ENCODE assay signal across 8 cellular contexts in the genomic region with DNA sequence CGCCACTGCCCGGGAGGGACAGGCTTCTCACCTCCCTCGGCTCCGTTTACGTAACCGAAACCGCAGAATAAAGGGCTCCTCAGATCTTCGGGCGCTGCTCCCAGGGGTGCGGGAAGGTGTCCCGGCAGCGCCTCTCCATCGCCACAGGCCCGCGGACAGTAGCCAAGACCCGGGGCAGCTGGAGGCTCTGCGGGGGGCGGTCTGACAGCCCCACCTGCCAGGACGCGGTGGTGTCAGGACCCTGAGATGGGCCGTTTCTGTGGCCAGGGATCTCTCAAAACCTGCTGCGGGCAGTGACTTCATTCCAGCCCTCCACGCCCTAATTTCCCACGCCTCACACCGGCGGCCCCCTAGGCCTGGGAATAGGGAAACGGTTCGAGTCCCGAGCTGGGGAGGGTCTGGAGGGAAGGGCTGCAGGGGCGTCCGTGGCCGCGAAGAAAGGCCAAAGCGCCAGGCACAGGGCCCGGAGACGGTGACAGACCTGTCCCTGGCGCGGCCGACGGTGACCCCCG. TPM values are rescaled to one million over a fixed set of nuclear protein-coding genes. Genes with fewer than 3 reads are reported as not detected.
DNase-seq lines count a peak whose midpoint lies in the region; ATAC-seq and TF ChIP-seq lines count a peak whose summit lies in the region.
"Not testable (repeated sequence)": the region's sequence is repeated elsewhere in the genome, so short reads cannot be mapped to it uniquely, and the experiment has no call there.

No MANE protein-coding gene starts in this region.

- not testable (repeated sequence) for H3K79me2 ChIP-seq in SU-DHL-6 (ENCODE audit: insufficient read depth, low read length); mammary epithelial cell (ENCODE audit: insufficient read depth, low read length)

- not testable (repeated sequence) for H3K36me3 ChIP-seq in Caco-2 (ENCODE audit: control insufficient read depth, insufficient read depth, low read length); SU-DHL-6 (ENCODE audit: low read length); mammary epithelial cell (ENCODE audit: insufficient read depth, low read length); right atrium auricular region; subcutaneous abdominal adipose tissue (ENCODE audit: control insufficient read depth in 5 of 5, insufficient read depth in 5 of 5, low read length in 5 of 5)

- not testable (repeated sequence) for H3K27me3 ChIP-seq in Caco-2 (replicated peaks; ENCODE audit: control insufficient read depth, insufficient read depth, low read length); SU-DHL-6 (ENCODE audit: low read length); mammary epithelial cell (ENCODE audit: insufficient read depth, low read length); right atrium auricular region; subcutaneous abdominal adipose tissue (ENCODE audit: control insufficient read depth in 5 of 5, insufficient read depth in 4 of 5, low read length in 5 of 5)

- peak overlapping the region; percentile 27 for H3K4me3 Mint-ChIP-seq in Caco-2 (ENCODE audit: unreplicated experiment)
- H3K4me3 Mint-ChIP-seq in naive thymus-derived CD8-positive, alpha-beta T cell: peak overlapping the region in 9 of 10 donors; percentile 23 to 80 (median 59)

- not testable (repeated sequence) for H3K27ac ChIP-seq in SU-DHL-6 (ENCODE audit: low read depth, low read length); mammary epithelial cell (ENCODE audit: insufficient read depth, low read depth, low read length); subcutaneous abdominal adipose tissue (ENCODE audit: low read depth, low read length)
- H3K27ac ChIP-seq in right atrium auricular region: peak overlapping the region; percentile 81 to 88

- H3K9me3 ChIP-seq in Caco-2; SU-DHL-6 (ENCODE audit: insufficient read depth, low read length); mammary epithelial cell (replicated peaks; ENCODE audit: insufficient read depth, low read length); right atrium auricular region; subcutaneous abdominal adipose tissue (ENCODE audit: control insufficient read depth in 5 of 5, low read length in 5 of 5): not testable (repeated sequence)

- 0 out of 2 replicates have a peak overlapping the region, but pooled peaks have one; percentile 24 for H3K9ac ChIP-seq in SU-DHL-6 (ENCODE audit: low read length)
- not testable (repeated sequence) for H3K9ac ChIP-seq in mammary epithelial cell (ENCODE audit: insufficient read depth, low read length)
- peak overlapping the region in 1 of 5 donors; percentile 66 for H3K9ac ChIP-seq in subcutaneous abdominal adipose tissue (ENCODE audit: low read length in 5 of 5)

- H3F3A ChIP-seq in SU-DHL-6 (ENCODE audit: insufficient read depth): not testable (repeated sequence)

- not testable (repeated sequence) for H3K9me2 ChIP-seq in SU-DHL-6 (replicated peaks; ENCODE audit: insufficient read depth, low read length)

- H3K4me2 ChIP-seq in SU-DHL-6 (ENCODE audit: low read depth, low read length, poor library complexity, severe bottlenecking) (peak overlapping the region; percentile 29), mammary epithelial cell (ENCODE audit: insufficient read depth, low read depth, low read length) (peak overlapping the region; percentile 67)

- WGBS in mammary epithelial cell (ENCODE audit: low coverage, missing lambda C conversion rate): 0% methylated on average over 9 of the region's 41 CpGs

- in situ Hi-C loops in mammary epithelial cell (cut with MboI; ENCODE audit: low sequenced_read_pairs in 2 of 2): loop anchor here in 1 of 2 donors (10.0 kb wide), 1 partner anchor 92 kb away; the partner anchor contains the start of gene ZDHHC11B

- H3K4me1 Mint-ChIP-seq in Caco-2 (ENCODE audit: low read depth, unreplicated experiment); naive thymus-derived CD8-positive, alpha-beta T cell: not testable (repeated sequence)

- POLR2A ChIA-PET in Caco-2 (lab: Charles Lee); naive thymus-derived CD8-positive, alpha-beta T cell (lab: Charles Lee): not testable (repeated sequence)

- H2AFZ ChIP-seq in SU-DHL-6 (ENCODE audit: low read depth, low read length, severe bottlenecking); mammary epithelial cell (ENCODE audit: low read depth, low read length): not testable (repeated sequence)

- intact Hi-C loops in Caco-2 (cut with micrococcal nuclease; ENCODE audit: unreplicated experiment): loop anchor here (2.0 kb wide), 1 partner anchor 92 kb away; the partner anchor contains the start of gene ZDHHC11B
- intact Hi-C loops in mammary epithelial cell (cut with micrococcal nuclease): loop anchor here (2.0 kb wide), 1 partner anchor 92 kb away; the partner anchor contains the start of gene ZDHHC11B

- not testable (repeated sequence) for H3K27ac Mint-ChIP-seq in Caco-2 (ENCODE audit: unreplicated experiment)
- H3K27ac Mint-ChIP-seq in naive thymus-derived CD8-positive, alpha-beta T cell: peak overlapping the region in 1 of 10 donors; percentile 11

- H3K4me3 ChIP-seq in Caco-2 (ENCODE audit: low read depth, low read length): peak overlapping the region; percentile 25
- not testable (repeated sequence) for H3K4me3 ChIP-seq in SU-DHL-6 (ENCODE audit: insufficient read depth, low read length, poor library complexity, severe bottlenecking)
- H3K4me3 ChIP-seq in mammary epithelial cell (replicated peaks in 1 of 3; ENCODE audit: insufficient read depth in 1 of 3, low read depth in 2 of 3, low read length in 3 of 3): peak overlapping the region in 1 of 3 experiments; percentile 42
- H3K4me3 ChIP-seq in right atrium auricular region: peak overlapping the region; percentile 59 to 64
- H3K4me3 ChIP-seq in subcutaneous abdominal adipose tissue (ENCODE audit: low read depth in 1 of 5, low read length in 5 of 5): peak overlapping the region; percentile 29 to 64 (median 54)

- DNase-seq in Caco-2; mammary epithelial cell; right atrium auricular region (ENCODE audit: low spot score): not testable (repeated sequence)
- DNase-seq in naive thymus-derived CD8-positive, alpha-beta T cell: peak in 2 of 10 donors; percentile 27 to 36

- TF ChIP-seq CTCF in Caco-2 (IDR thresholded peaks at IDR 0.05; ENCODE audit: insufficient read depth in 1 of 2, low read depth in 1 of 2, low read length in 1 of 2, severe bottlenecking in 1 of 2, unreplicated experiment in 1 of 2); SU-DHL-6 (IDR thresholded peaks at IDR 0.05; ENCODE audit: insufficient read depth, low read length, poor library complexity, severe bottlenecking); mammary epithelial cell (conservative IDR thresholded peaks at IDR 0.05 in 1 of 2, IDR thresholded peaks at IDR 0.05 in 1 of 2; ENCODE audit: extremely low read depth in 1 of 2, insufficient read depth in 1 of 2, low read depth in 1 of 2, low read length in 2 of 2); right atrium auricular region (IDR thresholded peaks at IDR 0.05): not testable (repeated sequence)

- H3K27me3 Mint-ChIP-seq in Caco-2 (ENCODE audit: insufficient read depth, unreplicated experiment); naive thymus-derived CD8-positive, alpha-beta T cell: not testable (repeated sequence)

- H3K9me3 Mint-ChIP-seq in Caco-2 (ENCODE audit: unreplicated experiment); naive thymus-derived CD8-positive, alpha-beta T cell: not testable (repeated sequence)

- ATAC-seq in GM19463 (IDR thresholded peaks at IDR 0.05; ENCODE audit: unreplicated experiment) (peak; percentile 13), HG03280 (IDR thresholded peaks at IDR 0.05; ENCODE audit: unreplicated experiment) (peak; percentile 15)
- peak; percentile 14 to 42 for ATAC-seq in naive thymus-derived CD8-positive, alpha-beta T cell

- CTCF ChIA-PET in Caco-2 (lab: Charles Lee); mammary epithelial cell (lab: Charles Lee; ENCODE audit: low non-redundant PET): not testable (repeated sequence)

- not testable (repeated sequence) for H3K36me3 Mint-ChIP-seq in Caco-2 (ENCODE audit: insufficient read depth, unreplicated experiment); naive thymus-derived CD8-positive, alpha-beta T cell

- H4K20me1 ChIP-seq in SU-DHL-6 (ENCODE audit: low read depth, low read length); mammary epithelial cell (ENCODE audit: insufficient read depth, low read length): not testable (repeated sequence)

- dilution Hi-C loops in mammary epithelial cell (cut with HindIII; ENCODE audit: low sequenced_read_pairs): not testable (repeated sequence)

- not testable (repeated sequence) for BruUV-seq in Caco-2 (replicated peaks; lab: Mats Ljungman, UMichigan); mammary epithelial cell (replicated peaks; lab: Mats Ljungman, UMichigan)

- not testable (repeated sequence) for H3K4me1 ChIP-seq in Caco-2; mammary epithelial cell (ENCODE audit: insufficient read depth, low read length); right atrium auricular region; subcutaneous abdominal adipose tissue (ENCODE audit: control insufficient read depth in 5 of 5, insufficient read depth in 5 of 5, low read length in 5 of 5)

RNA-seq across cellular contexts. Expression of gene TPPP, which starts 0.6 kb away (rescaled TPM):
- total RNA-seq in Caco-2 (2022): 0.18 and 0.28 TPM in 2 replicates
- total RNA-seq in mammary epithelial cell: under 1 TPM; 0.50 to 0.94 TPM
- polyA plus RNA-seq in mammary epithelial cell: 0.46 TPM
- 1.5 TPM for polyA minus RNA-seq in mammary epithelial cell
- total RNA-seq in right atrium auricular region: 10 to 100 TPM; 12.2 to 15.7 TPM
- total RNA-seq in naive thymus-derived CD8-positive, alpha-beta T cell: under 1 TPM; 0.16 to 0.25 TPM
- under 1 TPM in 1 of 3 donors, not detected in 2; 0.49 TPM for polyA plus RNA-seq in naive thymus-derived CD8-positive, alpha-beta T cell

Comparison
In these comparisons a context has a peak if more than half of its experiments do, and no peak if none do; other contexts are left out.
1. RNA of gene TPPP, which starts 0.6 kb away (total RNA-seq): 12.2 to 15.7 TPM in right atrium auricular region; 0.50 to 0.94 TPM in mammary epithelial cell, 0.16 to 0.25 TPM in naive thymus-derived CD8-positive, alpha-beta T cell and 0.18 to 0.28 TPM in Caco-2; every median in the first group is over 4 times any median in the second.
2. Peak in every context shown above with its lines, with median percentiles within 50 percentile points of each other: ATAC-seq.